In genomic region chr2:27040282-27040681, GRCh38 we compare ENCODE assay signal across 22 cellular contexts. TPM values are rescaled to one million over a fixed set of nuclear protein-coding genes. Genes with fewer than 3 reads are reported as not detected.
A peak's percentile ranks its signal among the peaks of the same experiment; 100 is the strongest.
DNase-seq lines count a peak whose midpoint lies in the region; ATAC-seq, FAIRE-seq and TF ChIP-seq lines count a peak whose summit lies in the region.
"Had no signal": no experiment of that assay in that cellular context is flagged by ENCODE, and none has a peak within 500 bp of the region (broad histone marks: within the 10 kb centered on the region; RNA-seq: fewer than 3 reads in every experiment).

No MANE protein-coding gene starts in this region.

- RAD21 ChIA-PET in GM12878 (lab: Charles Lee; ENCODE audit: unreplicated experiment) = interaction anchor here (0.9 to 4.1 kb wide), 4 partner anchors 11 to 45 kb away, joined by 4 to 31 read pairs (median 4); partner anchors contain the start of gene AGBL5

- no peaks in the 10 kb centered on the region for H3K27me3 Mint-ChIP-seq in memory B cell
- H3K27me3 Mint-ChIP-seq in stimulated activated memory B cell treated with anti-CD40 and anti-IgM and Interleukin-4, amounts not matched to agents 10 μg/mL and 1 μg/mL and 100 μg/mL, for 72 hours = no peaks in the 10 kb centered on the region
- H3K27me3 Mint-ChIP-seq: CD4-positive, CD25-positive, alpha-beta regulatory T cell had no signal

- H3K4me1 ChIP-seq in HEK293 (ENCODE audit: control insufficient read depth, insufficient read depth, low read length) (peaks cover 16% of the 10 kb centered on the region), GM12878 (ENCODE audit: control insufficient read depth, insufficient read depth, low read length) (peaks cover 36% of the 10 kb centered on the region)
- H3K4me1 ChIP-seq: A549 had no signal

- TF ChIP-seq CTCF in HEK293 (tag by site-specific recombination; IDR thresholded peaks at IDR 0.05) (no peak), GM12878 (IDR thresholded peaks at IDR 0.05 in 2 of 3, conservative IDR thresholded peaks at IDR 0.05 in 1 of 3; ENCODE audit: control insufficient read depth in 2 of 3, extremely low read depth in 1 of 3, insufficient read depth in 1 of 3, low read depth in 3 of 3, low read length in 3 of 3) (no peak)

- ATAC-seq in GM12878 (no peak), memory B cell (ENCODE audit: low read depth) (no peak), GM18517 (IDR thresholded peaks at IDR 0.05; ENCODE audit: unreplicated experiment) (no peak)
- no peak for ATAC-seq in stimulated activated memory B cell treated with anti-CD40 and anti-IgM and Interleukin-4, amounts not matched to agents 10 μg/mL and 1 μg/mL and 100 μg/mL, for 72 hours
- ATAC-seq: A549 had no signal

- DNase-seq in GM12878 (ENCODE audit: low read depth, low spot score) (no peak), memory B cell (ENCODE audit: low spot score in 2 of 2) (no peak), NCI-H748 treated with DMSO at 0.1 percent for 48 hours (lab: John Stamatoyannopoulos, UW) (no peak)
- DNase-seq in activated naive CD4-positive, alpha-beta T cell treated with Interleukin-2 at 50 U/mL for 16 hours = no peak
- DNase-seq: BE2C; CD4-positive, CD25-positive, alpha-beta regulatory T cell; COR-L47; DMS79; H9; KG1; NCI-H1105; NCI-H146; NCI-H2029 treated with DMSO at 0.1 percent for 48 hours; NCI-H226; NCI-H510A treated with DMSO at 0.1 percent for 48 hours; NCI-H82 had no signal

- peaks cover 21% of the 10 kb centered on the region for H3K4me1 Mint-ChIP-seq in memory B cell
- H3K4me1 Mint-ChIP-seq in stimulated activated memory B cell treated with anti-CD40 and anti-IgM and Interleukin-4, amounts not matched to agents 10 μg/mL and 1 μg/mL and 100 μg/mL, for 72 hours = peaks cover 41% of the 10 kb centered on the region

- H2AFZ ChIP-seq in GM12878 (ENCODE audit: control insufficient read depth, low read depth, low read length) = no peak overlapping the region

- 95% methylated on average over 8 of the region's 8 CpGs for WGBS in GM12878 (ENCODE audit: insufficient coverage, insufficient replicate concordance, low lambda C conversion rate, missing lambda C conversion rate)

- H3K4me2 ChIP-seq in GM12878 (ENCODE audit: control insufficient read depth, insufficient read depth) = peak overlapping the region; percentile 11
- H3K4me2 ChIP-seq: A549 had no signal

- no peak overlapping the region for H3K4me3 Mint-ChIP-seq in memory B cell
- H3K4me3 Mint-ChIP-seq in stimulated activated memory B cell treated with anti-CD40 and anti-IgM and Interleukin-4, amounts not matched to agents 10 μg/mL and 1 μg/mL and 100 μg/mL, for 72 hours = no peak overlapping the region
- H3K4me3 Mint-ChIP-seq: CD4-positive, CD25-positive, alpha-beta regulatory T cell; H9 had no signal

- H3K9me3 ChIP-seq in HEK293 (ENCODE audit: control insufficient read depth, insufficient read depth, low read depth, low read length) (no peaks in the 10 kb centered on the region), GM12878 (replicated peaks; ENCODE audit: control insufficient read depth, insufficient read depth, low read length) (no peaks in the 10 kb centered on the region)
- H3K9me3 ChIP-seq: A549, BE2C, Peyer's patch had no signal

- TF ChIP-seq POLR2A in GM12878 (IDR thresholded peaks at IDR 0.05; ENCODE audit: low read depth, low read length) = no peak

- intact Hi-C loops in GM12878 (cut with micrococcal nuclease; ENCODE audit: unreplicated experiment) = no loop called here

- FAIRE-seq in GM12878 (lab: Jason Lieb, UNC) = no peak
- FAIRE-seq: A549 had no signal

- H3K27me3 ChIP-seq in GM12878 (replicated peaks in 1 of 2; ENCODE audit: control insufficient read depth in 2 of 2, insufficient read depth in 2 of 2, low read length in 1 of 2) = no peaks in the 10 kb centered on the region
- H3K27me3 ChIP-seq: BE2C, Peyer's patch had no signal

- BruUV-seq in GM12878 (replicated peaks; lab: Mats Ljungman, UMichigan) = no TSS peak

- H3K4me3 ChIP-seq in HEK293 (ENCODE audit: low read depth, low read length) = no peak overlapping the region
- no peak overlapping the region for H3K4me3 ChIP-seq in GM12878
- H3K4me3 ChIP-seq: A549, Peyer's patch had no signal

- CTCF ChIA-PET in HEK293 (lab: Yijun Ruan, JAX) = no interaction called here
- CTCF ChIA-PET in GM12878 (lab: Yijun Ruan, JAX) = interaction anchor here (1.0 to 5.2 kb wide), 6 partner anchors 10 to 78 kb away, joined by 3 to 26 read pairs (median 6); partner anchors contain the start of genes AGBL5 and MAPRE3

- no peak for TF ChIP-seq EP300 in GM12878 (IDR thresholded peaks at IDR 0.05; ENCODE audit: borderline replicate concordance in 1 of 2, control insufficient read depth in 1 of 2, low read depth in 2 of 2, low read length in 2 of 2)

- H3K9me3 Mint-ChIP-seq in memory B cell = no peaks in the 10 kb centered on the region
- H3K9me3 Mint-ChIP-seq in stimulated activated memory B cell treated with anti-CD40 and anti-IgM and Interleukin-4, amounts not matched to agents 10 μg/mL and 1 μg/mL and 100 μg/mL, for 72 hours = no peaks in the 10 kb centered on the region
- H3K9me3 Mint-ChIP-seq: CD4-positive, CD25-positive, alpha-beta regulatory T cell; H9 had no signal

- POLR2A ChIA-PET in HEK293 (lab: Yijun Ruan, JAX) (interaction anchor here (2.7 kb wide), 1 partner anchor 10 kb away, joined by 14 read pairs; the partner anchor contains the start of gene AGBL5), GM12878 (lab: Charles Lee) (interaction anchor here (0.9 to 3.9 kb wide), 3 partner anchors 9 to 41 kb away, joined by 3 to 34 read pairs (median 3); partner anchors contain the start of gene AGBL5)

- H3K27ac ChIP-seq in HEK293 (ENCODE audit: extremely low read depth, low read depth, low read length) = no peak overlapping the region
- no peak overlapping the region for H3K27ac ChIP-seq in GM12878 (ENCODE audit: control insufficient read depth, insufficient read depth)
- H3K27ac ChIP-seq: A549, HL-60 had no signal

- peaks cover 19% of the 10 kb centered on the region for H3K36me3 Mint-ChIP-seq in memory B cell
- H3K36me3 Mint-ChIP-seq in stimulated activated memory B cell treated with anti-CD40 and anti-IgM and Interleukin-4, amounts not matched to agents 10 μg/mL and 1 μg/mL and 100 μg/mL, for 72 hours = peaks cover 59% of the 10 kb centered on the region

- H3K36me3 ChIP-seq in HEK293 (ENCODE audit: control insufficient read depth in 2 of 2, insufficient read depth in 1 of 2, low read length in 2 of 2) = peaks cover 3 to 79% of the 10 kb centered on the region in 2 experiments
- H3K36me3 ChIP-seq in GM12878 (ENCODE audit: control insufficient read depth in 2 of 2, insufficient read depth in 2 of 2, low read length in 1 of 2) = peaks cover 39 to 49% of the 10 kb centered on the region in 2 experiments

- peak overlapping the region; percentile 100 for H3K27ac Mint-ChIP-seq in memory B cell
- H3K27ac Mint-ChIP-seq in stimulated activated memory B cell treated with anti-CD40 and anti-IgM and Interleukin-4, amounts not matched to agents 10 μg/mL and 1 μg/mL and 100 μg/mL, for 72 hours = peak overlapping the region; percentile 89

- H3K9ac ChIP-seq in GM12878 (ENCODE audit: control insufficient read depth, insufficient read depth, low read length) = no peak overlapping the region

- TF ChIP-seq RAD21 in GM12878 (IDR thresholded peaks at IDR 0.05; ENCODE audit: insufficient read depth, low read depth, low read length) = no peak

- H3K79me2 ChIP-seq in GM12878 (ENCODE audit: control insufficient read depth, insufficient read depth, low read length) = peaks cover 6% of the 10 kb centered on the region

- SMC1A ChIA-PET in GM12878 (lab: Charles Lee; ENCODE audit: uncharacterized antibody, unreplicated experiment) = interaction anchor here (0.6 to 1.6 kb wide), 3 partner anchors 8 to 33 kb away, joined by 3 to 12 read pairs (median 3); partner anchors contain the start of gene AGBL5

- in situ Hi-C loops in GM12878 (cut with MboI) = no loop called here

- no peaks in the 10 kb centered on the region for H4K20me1 ChIP-seq in GM12878 (ENCODE audit: control insufficient read depth, insufficient read depth)

RNA-seq across cellular contexts. Expression of gene TMEM214, which starts 7.5 kb away (rescaled TPM):
- 151 and 159 TPM in 2 replicates for total RNA-seq in GM12878 (2013; cell fraction: nucleolus; rRNA removed)
- 21.9 and 25.8 TPM in 2 replicates for total RNA-seq in GM12878 (2014; rRNA removed)
- 26.3 and 28.9 TPM in 2 replicates for total RNA-seq in GM12878 (2014; rRNA removed; fragmentation: Illumina TruSeq; extraction: Trizol)
- total RNA-seq in GM12878 (2021) = 75.4 and 79.2 TPM in 2 replicates
- 51.4 TPM for polyA plus RNA-seq in GM12878 (2011; ENCODE audit: low read depth)
- polyA plus RNA-seq in GM12878 (2011; rRNA removed) = 21.8 and 43.2 TPM in 2 replicates
- polyA plus RNA-seq in GM12878 (2011; cell fraction: cytosol; rRNA removed) = 78.8 and 90.1 TPM in 2 replicates
- polyA plus RNA-seq in GM12878 (2011; cell fraction: nucleus; rRNA removed) = 213 and 313 TPM in 2 replicates
- 66.8 and 72.8 TPM in 2 replicates for polyA plus RNA-seq in GM12878 (2012)
- 60.1 and 64.3 TPM in 2 replicates for polyA plus RNA-seq in GM12878 (2014; fragmentation: Illumina TruSeq; extraction: Trizol)
- polyA plus RNA-seq in GM12878 (2014; fragmentation: Nextera tagmentation; extraction: Ambion mirVana) = 10 to 100 TPM; 10.4 to 17.6 TPM
- polyA plus RNA-seq in GM12878 (2014; rRNA removed) = 46.8 and 56.2 TPM in 2 replicates
- 10 to 100 TPM; 52.5 to 56.0 TPM for polyA plus RNA-seq in GM12878 (2016; fragmentation: Nextera tagmentation; extraction: Ambion mirVana)
- 83.3 and 151 TPM in 2 replicates for polyA minus RNA-seq in GM12878 (2011; rRNA and poly(A)+ RNA removed)
- polyA minus RNA-seq in GM12878 (2011; cell fraction: cytosol; rRNA and poly(A)+ RNA removed) = 40.1 and 40.5 TPM in 2 replicates
- 99.1 and 142 TPM in 2 replicates for polyA minus RNA-seq in GM12878 (2011; cell fraction: nucleus; rRNA and poly(A)+ RNA removed)

RNA-seq across cellular contexts. Expression of gene AGBL5, which starts 11.2 kb away (rescaled TPM):
- total RNA-seq in GM12878 (2013; cell fraction: nucleolus; rRNA removed) = 17.2 and 18.0 TPM in 2 replicates
- total RNA-seq in GM12878 (2014; rRNA removed) = 15.2 and 15.4 TPM in 2 replicates
- total RNA-seq in GM12878 (2014; rRNA removed; fragmentation: Illumina TruSeq; extraction: Trizol) = 14.0 and 14.1 TPM in 2 replicates
- 19.5 and 23.7 TPM in 2 replicates for total RNA-seq in GM12878 (2021)
- 9.1 TPM for polyA plus RNA-seq in GM12878 (2011; ENCODE audit: low read depth)
- 24.9 and 28.5 TPM in 2 replicates for polyA plus RNA-seq in GM12878 (2011; rRNA removed)
- 35.3 and 36.2 TPM in 2 replicates for polyA plus RNA-seq in GM12878 (2011; cell fraction: cytosol; rRNA removed)
- polyA plus RNA-seq in GM12878 (2011; cell fraction: nucleus; rRNA removed) = 31.1 and 32.2 TPM in 2 replicates
- 14.8 and 15.1 TPM in 2 replicates for polyA plus RNA-seq in GM12878 (2012)
- 20.7 and 23.9 TPM in 2 replicates for polyA plus RNA-seq in GM12878 (2014; fragmentation: Illumina TruSeq; extraction: Trizol)
- 1 to 10 TPM; 1.9 to 3.2 TPM for polyA plus RNA-seq in GM12878 (2014; fragmentation: Nextera tagmentation; extraction: Ambion mirVana)
- polyA plus RNA-seq in GM12878 (2014; rRNA removed) = 13.9 and 18.5 TPM in 2 replicates
- polyA plus RNA-seq in GM12878 (2016; fragmentation: Nextera tagmentation; extraction: Ambion mirVana) = 10 to 100 TPM; 26.0 TPM
- 24.9 and 43.0 TPM in 2 replicates for polyA minus RNA-seq in GM12878 (2011; rRNA and poly(A)+ RNA removed)
- polyA minus RNA-seq in GM12878 (2011; cell fraction: cytosol; rRNA and poly(A)+ RNA removed) = 11.8 and 14.3 TPM in 2 replicates
- polyA minus RNA-seq in GM12878 (2011; cell fraction: nucleus; rRNA and poly(A)+ RNA removed) = 15.0 and 17.7 TPM in 2 replicates

RNA-seq across cellular contexts. Expression of gene OST4, which starts 31.2 kb away (rescaled TPM):
- 58.6 and 59.4 TPM in 2 replicates for total RNA-seq in GM12878 (2013; cell fraction: nucleolus; rRNA removed)
- 340 and 392 TPM in 2 replicates for total RNA-seq in GM12878 (2014; rRNA removed)
- total RNA-seq in GM12878 (2014; rRNA removed; fragmentation: Illumina TruSeq; extraction: Trizol) = 403 TPM in 2 replicates
- total RNA-seq in GM12878 (2021) = 270 and 278 TPM in 2 replicates
- 326 TPM for polyA plus RNA-seq in GM12878 (2011; ENCODE audit: low read depth)
- 316 and 381 TPM in 2 replicates for polyA plus RNA-seq in GM12878 (2011; rRNA removed)
- 604 and 833 TPM in 2 replicates for polyA plus RNA-seq in GM12878 (2011; cell fraction: cytosol; rRNA removed)
- polyA plus RNA-seq in GM12878 (2011; cell fraction: nucleus; rRNA removed) = 244 and 362 TPM in 2 replicates
- 531 and 635 TPM in 2 replicates for polyA plus RNA-seq in GM12878 (2012)
- 406 and 566 TPM in 2 replicates for polyA plus RNA-seq in GM12878 (2014; fragmentation: Illumina TruSeq; extraction: Trizol)
- 1,000 to 10,000 TPM; 1,505 to 1,543 TPM for polyA plus RNA-seq in GM12878 (2014; fragmentation: Nextera tagmentation; extraction: Ambion mirVana)
- polyA plus RNA-seq in GM12878 (2014; rRNA removed) = 418 and 479 TPM in 2 replicates
- 100 to 1,000 TPM; 786 to 858 TPM for polyA plus RNA-seq in GM12878 (2016; fragmentation: Nextera tagmentation; extraction: Ambion mirVana)
- polyA minus RNA-seq in GM12878 (2011; rRNA and poly(A)+ RNA removed) = 311 and 352 TPM in 2 replicates
- 287 and 325 TPM in 2 replicates for polyA minus RNA-seq in GM12878 (2011; cell fraction: cytosol; rRNA and poly(A)+ RNA removed)
- 66.0 and 76.3 TPM in 2 replicates for polyA minus RNA-seq in GM12878 (2011; cell fraction: nucleus; rRNA and poly(A)+ RNA removed)

RNA-seq across cellular contexts. Expression of gene EMILIN1, which starts 38.1 kb away (rescaled TPM):
- total RNA-seq in GM12878 (2013; cell fraction: nucleolus; rRNA removed) = 0.81 and 0.83 TPM in 2 replicates
- total RNA-seq in GM12878 (2014; rRNA removed) = 1.7 and 2.3 TPM in 2 replicates
- total RNA-seq in GM12878 (2014; rRNA removed; fragmentation: Illumina TruSeq; extraction: Trizol) = 0.18 TPM in 2 replicates
- 1.6 and 1.7 TPM in 2 replicates for total RNA-seq in GM12878 (2021)
- 0.24 TPM for polyA plus RNA-seq in GM12878 (2011; ENCODE audit: low read depth)
- 0.26 and 0.38 TPM in 2 replicates for polyA plus RNA-seq in GM12878 (2011; rRNA removed)
- polyA plus RNA-seq in GM12878 (2011; cell fraction: cytosol; rRNA removed) = 0.58 and 1.7 TPM in 2 replicates
- polyA plus RNA-seq in GM12878 (2011; cell fraction: nucleus; rRNA removed) = 2.9 and 4.4 TPM in 2 replicates
- 0.41 and 0.98 TPM in 2 replicates for polyA plus RNA-seq in GM12878 (2012)
- polyA plus RNA-seq in GM12878 (2014; fragmentation: Illumina TruSeq; extraction: Trizol) = 0.01 TPM in 1 of 2 replicates, not detected in the other
- polyA plus RNA-seq in GM12878 (2014; fragmentation: Nextera tagmentation; extraction: Ambion mirVana) = not detected
- polyA plus RNA-seq in GM12878 (2014; rRNA removed) = 1.2 TPM in 2 replicates
- polyA plus RNA-seq in GM12878 (2016; fragmentation: Nextera tagmentation; extraction: Ambion mirVana) = 1 to 10 TPM; 1.1 to 1.8 TPM
- 0.22 and 0.98 TPM in 2 replicates for polyA minus RNA-seq in GM12878 (2011; rRNA and poly(A)+ RNA removed)
- 0.62 and 0.67 TPM in 2 replicates for polyA minus RNA-seq in GM12878 (2011; cell fraction: cytosol; rRNA and poly(A)+ RNA removed)
- polyA minus RNA-seq in GM12878 (2011; cell fraction: nucleus; rRNA and poly(A)+ RNA removed) = 1.9 and 2.1 TPM in 2 replicates

RNA-seq across cellular contexts. Expression of gene KHK, which starts 46.3 kb away (rescaled TPM):
- 1.3 and 2.1 TPM in 2 replicates for total RNA-seq in GM12878 (2013; cell fraction: nucleolus; rRNA removed)
- total RNA-seq in GM12878 (2014; rRNA removed) (4.8 and 5.4 TPM in 2 replicates), GM12878 (2014; rRNA removed; fragmentation: Illumina TruSeq; extraction: Trizol) (2.6 and 2.7 TPM in 2 replicates), GM12878 (2021) (7.7 and 7.8 TPM in 2 replicates)
- 0.91 TPM for polyA plus RNA-seq in GM12878 (2011; ENCODE audit: low read depth)
- polyA plus RNA-seq in GM12878 (2011; rRNA removed) (2.2 and 2.6 TPM in 2 replicates), GM12878 (2014; fragmentation: Illumina TruSeq; extraction: Trizol) (1.5 and 3.6 TPM in 2 replicates), GM12878 (2014; fragmentation: Nextera tagmentation; extraction: Ambion mirVana) (1 to 10 TPM in 1 of 2 experiments, under 1 TPM in 1; 0.31 to 1.6 TPM), GM12878 (2014; rRNA removed) (4.2 and 4.7 TPM in 2 replicates), GM12878 (2016; fragmentation: Nextera tagmentation; extraction: Ambion mirVana) (10 to 100 TPM; 11.2 to 11.8 TPM)
- polyA plus RNA-seq in GM12878 (2011; cell fraction: cytosol; rRNA removed) = 4.4 and 5.2 TPM in 2 replicates
- polyA plus RNA-seq in GM12878 (2011; cell fraction: nucleus; rRNA removed) = 8.7 and 9.6 TPM in 2 replicates
- polyA plus RNA-seq in GM12878 (2012) = 1.7 and 2.5 TPM in 2 replicates
- polyA minus RNA-seq in GM12878 (2011; rRNA and poly(A)+ RNA removed) = 2.7 and 5.6 TPM in 2 replicates
- polyA minus RNA-seq in GM12878 (2011; cell fraction: cytosol; rRNA and poly(A)+ RNA removed) = 0.94 and 1.8 TPM in 2 replicates
- polyA minus RNA-seq in GM12878 (2011; cell fraction: nucleus; rRNA and poly(A)+ RNA removed) = 2.9 and 5.7 TPM in 2 replicates
